Comparison of ENCODE assay signal across 16 cellular contexts in the genomic region with DNA sequence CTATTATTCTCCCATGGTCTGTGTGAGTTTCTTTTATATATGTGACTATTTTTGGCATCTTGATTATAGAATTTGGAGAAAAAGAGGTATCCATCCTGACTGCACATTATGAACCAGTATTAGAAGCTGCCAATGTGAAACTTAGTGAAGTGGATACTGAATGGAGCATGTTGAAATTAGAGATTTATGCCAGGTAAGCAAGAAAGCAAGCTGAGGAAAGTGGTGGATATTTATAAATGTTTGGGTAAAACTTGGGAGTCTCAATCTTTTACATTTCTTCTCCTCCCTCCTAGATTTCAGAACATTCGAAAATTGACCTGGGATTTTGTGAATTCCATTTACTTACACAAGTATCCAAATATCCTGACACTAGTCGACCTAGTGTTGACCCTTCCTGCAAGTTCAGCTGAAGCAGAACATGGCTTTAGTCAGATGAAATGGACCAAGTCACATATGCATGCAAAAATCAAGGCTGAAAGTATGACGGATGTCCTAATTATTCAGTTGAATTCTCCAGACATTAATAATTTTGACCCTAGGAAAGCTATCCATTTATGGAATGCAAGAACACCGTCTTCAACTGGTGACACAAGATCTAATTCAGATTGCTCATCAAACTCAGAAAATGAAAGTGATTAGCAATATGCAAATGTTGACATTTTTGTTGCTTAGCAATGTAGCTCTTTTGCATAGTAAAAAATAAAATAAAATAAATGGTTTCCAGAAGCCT.
DNase-seq lines count a peak whose midpoint lies in the region; ATAC-seq and TF ChIP-seq lines count a peak whose summit lies in the region.
"Had no signal": no experiment of that assay in that cellular context is flagged by ENCODE, and none has a peak within 500 bp of the region (broad histone marks: within the 10 kb centered on the region; RNA-seq: fewer than 3 reads in every experiment).

No MANE protein-coding gene starts in this region.

- in situ Hi-C loops in GM23248 (cut with MboI): no loop called here

- no peaks in the 10 kb centered on the region for H3K36me3 Mint-ChIP-seq in activated CD8-positive, alpha-beta memory T cell treated with anti-CD3 and anti-CD28 coated beads, Interleukin-2, amount 10 ng/mL, durations not matched to agents 7 days and 5 days
- peaks cover 11% of the 10 kb centered on the region for H3K36me3 Mint-ChIP-seq in activated naive CD8-positive, alpha-beta T cell
- H3K36me3 Mint-ChIP-seq in naive thymus-derived CD4-positive, alpha-beta T cell: peaks cover 0 to 11% (median 0%) of the 10 kb centered on the region in 5 donors
- H3K36me3 Mint-ChIP-seq: memory B cell had no signal

- H3K4me3 ChIP-seq in GM23248 (0 out of 2 replicates have a peak overlapping the region, but pooled peaks have one; percentile 5), suprapubic skin (no peak overlapping the region)
- no peak overlapping the region for H3K4me3 ChIP-seq in naive thymus-derived CD4-positive, alpha-beta T cell (ENCODE audit: low read length)

- POLR2A ChIA-PET in naive thymus-derived CD4-positive, alpha-beta T cell (lab: Charles Lee): interaction anchor here (0.9 to 31.0 kb wide), 11 partner anchors 10 to 80 kb away, joined by 3 to 979 read pairs (median 7); a partner anchor contains a TSS

- 15 to 20% methylated on average over 4 of the region's 4 CpGs for WGBS in GM23248 (ENCODE audit: low coverage in 1 of 2, low lambda C conversion rate in 2 of 2, missing lambda C conversion rate in 2 of 2), 2 experiments
- 68% methylated on average over 4 of the region's 4 CpGs for WGBS in suprapubic skin

- H2AFZ ChIP-seq in GM23248: peak overlapping the region; percentile 29; the same call in 1 of the 2 replicates

- no peak for TF ChIP-seq POLR2A in suprapubic skin (IDR thresholded peaks at IDR 0.05)

- no peaks in the 10 kb centered on the region for H3K27me3 Mint-ChIP-seq in activated CD8-positive, alpha-beta memory T cell treated with anti-CD3 and anti-CD28 coated beads, Interleukin-2, amount 10 ng/mL, durations not matched to agents 7 days and 5 days
- no peaks in the 10 kb centered on the region for H3K27me3 Mint-ChIP-seq in activated naive CD8-positive, alpha-beta T cell
- H3K27me3 Mint-ChIP-seq in naive thymus-derived CD4-positive, alpha-beta T cell: no peaks in the 10 kb centered on the region

- H3K4me3 Mint-ChIP-seq in activated CD8-positive, alpha-beta memory T cell treated with anti-CD3 and anti-CD28 coated beads, Interleukin-2, amount 10 ng/mL, durations not matched to agents 7 days and 5 days: no peak overlapping the region
- peak overlapping the region; percentile 53 for H3K4me3 Mint-ChIP-seq in activated naive CD8-positive, alpha-beta T cell
- H3K4me3 Mint-ChIP-seq in naive thymus-derived CD4-positive, alpha-beta T cell: peak overlapping the region; percentile 14 to 66 (median 42)
- H3K4me3 Mint-ChIP-seq: memory B cell had no signal

- H3K9ac ChIP-seq in GM23248: no peak overlapping the region

- peaks cover 79% of the 10 kb centered on the region for H3K4me1 Mint-ChIP-seq in activated CD8-positive, alpha-beta memory T cell treated with anti-CD3 and anti-CD28 coated beads, Interleukin-2, amount 10 ng/mL, durations not matched to agents 7 days and 5 days
- peaks cover 86% of the 10 kb centered on the region for H3K4me1 Mint-ChIP-seq in activated naive CD8-positive, alpha-beta T cell (ENCODE audit: low read depth)
- H3K4me1 Mint-ChIP-seq in naive thymus-derived CD4-positive, alpha-beta T cell: peaks cover 44 to 96% (median 88%) of the 10 kb centered on the region in 7 donors

- H3K36me3 ChIP-seq in GM23248 (ENCODE audit: low read depth): no peaks in the 10 kb centered on the region
- H3K36me3 ChIP-seq in naive thymus-derived CD4-positive, alpha-beta T cell (ENCODE audit: control insufficient read depth in 2 of 3, insufficient read depth in 3 of 3, low read length in 3 of 3): no peaks in the 10 kb centered on the region
- H3K36me3 ChIP-seq in suprapubic skin: no peaks in the 10 kb centered on the region
- H3K36me3 ChIP-seq: neutrophil had no signal

- H3K9me2 ChIP-seq in GM23248 (ENCODE audit: insufficient read depth): peaks cover 5% of the 10 kb centered on the region; the same call in 1 of the 2 replicates

- ATAC-seq in activated CD8-positive, alpha-beta memory T cell treated with anti-CD3 and anti-CD28 coated beads, Interleukin-2, amount 10 ng/mL, durations not matched to agents 7 days and 5 days: no peak
- peak; percentile 44 for ATAC-seq in naive thymus-derived CD4-positive, alpha-beta T cell
- ATAC-seq in HG03139 (IDR thresholded peaks at IDR 0.05; ENCODE audit: unreplicated experiment): no peak
- no peak for ATAC-seq in GM18511 (IDR thresholded peaks at IDR 0.05; ENCODE audit: unreplicated experiment)
- ATAC-seq: HCT116 had no signal

- peak overlapping the region; percentile 66 for H3K27ac Mint-ChIP-seq in activated CD8-positive, alpha-beta memory T cell treated with anti-CD3 and anti-CD28 coated beads, Interleukin-2, amount 10 ng/mL, durations not matched to agents 7 days and 5 days
- H3K27ac Mint-ChIP-seq in activated naive CD8-positive, alpha-beta T cell: peak overlapping the region; percentile 83
- H3K27ac Mint-ChIP-seq in naive thymus-derived CD4-positive, alpha-beta T cell: peak overlapping the region; percentile 45 to 85 (median 56)
- H3K27ac Mint-ChIP-seq: memory B cell had no signal

- TF ChIP-seq CTCF in suprapubic skin (IDR thresholded peaks at IDR 0.05): no peak

- TF ChIP-seq EP300 in suprapubic skin (IDR thresholded peaks at IDR 0.05): no peak

- no peaks in the 10 kb centered on the region for H4K20me1 ChIP-seq in GM23248 (ENCODE audit: insufficient read depth)

- H3K9me3 ChIP-seq in GM23248 (ENCODE audit: low read depth): no peaks in the 10 kb centered on the region
- no peaks in the 10 kb centered on the region for H3K9me3 ChIP-seq in naive thymus-derived CD4-positive, alpha-beta T cell (ENCODE audit: control insufficient read depth in 2 of 3, low read length in 3 of 3)
- no peaks in the 10 kb centered on the region for H3K9me3 ChIP-seq in suprapubic skin
- H3K9me3 ChIP-seq: neutrophil had no signal

- H3F3A ChIP-seq in GM23248 (ENCODE audit: insufficient read depth): peaks cover 9% of the 10 kb centered on the region; the same call in 1 of the 2 replicates

- CTCF ChIA-PET in activated CD8-positive, alpha-beta memory T cell treated with anti-CD3 and anti-CD28 coated beads, Interleukin-2, amount 10 ng/mL, durations not matched to agents 7 days and 5 days (lab: Charles Lee): interaction anchor here (1.1 to 6.3 kb wide), 8 partner anchors 8 to 172 kb away, joined by 3 to 27 read pairs (median 5); a partner anchor contains a TSS
- CTCF ChIA-PET in naive thymus-derived CD4-positive, alpha-beta T cell (lab: Charles Lee): interaction anchor here (0.9 to 2.1 kb wide), 6 partner anchors 8 to 132 kb away, joined by 3 to 8 read pairs (median 4); no protein-coding TSS in a partner anchor

- H3K27ac ChIP-seq in GM23248 (peak overlapping the region; percentile 50), suprapubic skin (no peak overlapping the region)
- H3K27ac ChIP-seq in naive thymus-derived CD4-positive, alpha-beta T cell (ENCODE audit: low read depth, low read length): no peak overlapping the region
- H3K27ac ChIP-seq: neutrophil had no signal

- H3K9me3 Mint-ChIP-seq in activated CD8-positive, alpha-beta memory T cell treated with anti-CD3 and anti-CD28 coated beads, Interleukin-2, amount 10 ng/mL, durations not matched to agents 7 days and 5 days (ENCODE audit: low read depth): no peaks in the 10 kb centered on the region
- no peaks in the 10 kb centered on the region for H3K9me3 Mint-ChIP-seq in activated naive CD8-positive, alpha-beta T cell (ENCODE audit: low read depth)
- H3K9me3 Mint-ChIP-seq in naive thymus-derived CD4-positive, alpha-beta T cell: peaks cover 0 to 3% (median 0%) of the 10 kb centered on the region in 11 donors
- H3K9me3 Mint-ChIP-seq: memory B cell had no signal

- H3K4me1 ChIP-seq in GM23248 (ENCODE audit: insufficient read depth): peaks cover 24% of the 10 kb centered on the region
- H3K4me1 ChIP-seq in naive thymus-derived CD4-positive, alpha-beta T cell (ENCODE audit: control insufficient read depth in 2 of 2, insufficient read depth in 2 of 2, low read length in 2 of 2): peaks cover 27 to 57% of the 10 kb centered on the region in 2 donors
- no peaks in the 10 kb centered on the region for H3K4me1 ChIP-seq in suprapubic skin

- H3K79me2 ChIP-seq in GM23248 (ENCODE audit: insufficient read depth): no peaks in the 10 kb centered on the region

- H3K4me2 ChIP-seq in GM23248 (ENCODE audit: unreplicated experiment): peak overlapping the region; percentile 29

- DNase-seq in activated CD8-positive, alpha-beta memory T cell treated with anti-CD3 and anti-CD28 coated beads, Interleukin-2, amount 10 ng/mL, durations not matched to agents 7 days and 5 days: no peak
- DNase-seq in activated CD8-positive, alpha-beta memory T cell treated with anti-CD3 and anti-CD28 coated beads, Interleukin-2, amount 50 U/mL, for 4 hours: no peak
- DNase-seq in GM23248: peak; percentile 73
- peak in 2 of 9 donors; percentile 21 to 25 for DNase-seq in naive thymus-derived CD4-positive, alpha-beta T cell
- DNase-seq in suprapubic skin (ENCODE audit: low spot score in 2 of 2): no peak
- DNase-seq: ACHN; activated CD4-positive, alpha-beta T cell treated with anti-CD3 and anti-CD28 coated beads, Interleukin-2, amount 50 U/mL, for 4 hours; Kasumi-1; NCI-H1694; NCI-H526 had no signal

- intact Hi-C loops in naive thymus-derived CD4-positive, alpha-beta T cell (cut with micrococcal nuclease): loop anchor here (1.0 to 5.0 kb wide), 4 partner anchors 10 to 112 kb away; no protein-coding TSS in a partner anchor

- H3K27me3 ChIP-seq in GM23248 (replicated peaks; ENCODE audit: insufficient read depth) (no peaks in the 10 kb centered on the region), suprapubic skin (no peaks in the 10 kb centered on the region)
- H3K27me3 ChIP-seq in naive thymus-derived CD4-positive, alpha-beta T cell (ENCODE audit: control insufficient read depth in 2 of 2, insufficient read depth in 2 of 2, low read length in 2 of 2): no peaks in the 10 kb centered on the region
- H3K27me3 ChIP-seq: neutrophil had no signal
